In the genomic region with DNA sequence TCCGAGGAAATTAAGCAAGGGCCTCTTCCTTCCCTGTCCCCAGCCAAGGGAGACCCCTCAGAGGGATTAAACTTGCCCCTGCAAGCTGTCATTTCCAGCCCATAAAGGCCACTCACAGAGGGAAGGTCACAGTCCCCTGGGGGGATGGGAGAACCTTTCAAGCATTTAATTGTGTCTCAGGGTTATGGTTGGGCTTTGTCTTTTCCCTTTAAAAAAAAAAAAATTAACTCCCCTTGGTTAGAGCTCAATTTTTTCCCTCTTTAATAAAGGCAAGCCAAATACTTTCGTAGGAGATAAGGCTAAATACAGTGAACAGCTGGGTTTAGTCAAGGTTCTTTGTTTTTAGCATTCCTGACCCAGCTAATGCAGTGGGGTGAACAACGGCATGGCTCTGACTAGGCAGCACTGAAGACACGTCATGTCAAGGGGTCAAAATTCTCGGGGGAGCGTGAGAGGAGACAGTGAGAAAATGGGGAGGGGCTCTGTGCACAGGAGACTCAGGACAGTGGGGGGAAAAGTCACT, we compare ENCODE assay signal across 10 cellular contexts. TPM values are rescaled to one million over a fixed set of nuclear protein-coding genes. Genes with fewer than 3 reads are reported as not detected.
A peak's percentile ranks its signal among the peaks of the same experiment; 100 is the strongest.
DNase-seq lines count a peak whose midpoint lies in the region; TF ChIP-seq lines count a peak whose summit lies in the region.
"Had no signal": no experiment of that assay in that cellular context is flagged by ENCODE, and none has a peak within 500 bp of the region (broad histone marks: within the 10 kb centered on the region; RNA-seq: fewer than 3 reads in every experiment).

No MANE protein-coding gene starts in this region.

- H3K36me3 ChIP-seq in esophagus (ENCODE audit: control insufficient read depth in 2 of 2, insufficient read depth in 2 of 2, low read length in 1 of 2) (peaks cover under 1 to 11% of the 10 kb centered on the region in 2 donors), uterus (no peaks in the 10 kb centered on the region)

- no peak overlapping the region for H3K4me3 Mint-ChIP-seq in activated CD4-positive, alpha-beta T cell treated with anti-CD3 and anti-CD28 coated beads, Interleukin-2, amount 10 ng/mL, durations not matched to agents 7 days and 5 days
- peak overlapping the region; percentile 37 for H3K4me3 Mint-ChIP-seq in mesothelial cell of epicardium
- H3K4me3 Mint-ChIP-seq: activated naive CD4-positive, alpha-beta T cell treated with anti-CD3 and anti-CD28 coated beads for 36 hours had no signal

- H3K4me1 Mint-ChIP-seq in activated CD4-positive, alpha-beta T cell treated with anti-CD3 and anti-CD28 coated beads, Interleukin-2, amount 10 ng/mL, durations not matched to agents 7 days and 5 days = peaks cover 12% of the 10 kb centered on the region
- peaks cover 52% of the 10 kb centered on the region for H3K4me1 Mint-ChIP-seq in mesothelial cell of epicardium

- no peaks in the 10 kb centered on the region for H3K9me3 Mint-ChIP-seq in activated CD4-positive, alpha-beta T cell treated with anti-CD3 and anti-CD28 coated beads, Interleukin-2, amount 10 ng/mL, durations not matched to agents 7 days and 5 days
- H3K9me3 Mint-ChIP-seq in mesothelial cell of epicardium = no peaks in the 10 kb centered on the region
- H3K9me3 Mint-ChIP-seq: activated naive CD4-positive, alpha-beta T cell treated with anti-CD3 and anti-CD28 coated beads for 36 hours had no signal

- H3K27ac ChIP-seq in esophagus (ENCODE audit: low read depth in 2 of 2, low read length in 1 of 2) (peak overlapping the region; percentile 56 to 84), uterus (peak overlapping the region; percentile 76 to 79)

- intact Hi-C loops in uterus (cut with DNase I; ENCODE audit: low total_unique reads) = no loop called here

- DNase-seq in activated CD4-positive, alpha-beta T cell treated with anti-CD3 and anti-CD28 coated beads, Interleukin-2, amount 10 ng/mL, durations not matched to agents 7 days and 5 days = no peak
- DNase-seq in activated CD4-positive, alpha-beta T cell treated with anti-CD3 and anti-CD28 coated beads for 1 hour = no peak
- DNase-seq in mesothelial cell of epicardium (ENCODE audit: low spot score in 2 of 2, unreplicated experiment in 2 of 2) (no peak), uterus (no peak), GM13977 (ENCODE audit: low spot score) (no peak), ACHN (no peak)
- DNase-seq in NK-92 treated with Interleukin-12 subunit alpha and Interleukin-12 subunit beta, amount 100 ng/mL, for 24 hours (lab: John Stamatoyannopoulos, UW) = no peak
- DNase-seq: activated naive CD4-positive, alpha-beta T cell treated with anti-CD3 and anti-CD28 coated beads for 36 hours; stimulated activated CD4-positive, alpha-beta T cell treated with anti-CD3 and anti-CD28 coated beads, Interleukin-2, amount 100 ng/mL, for 48 hours had no signal

- peak overlapping the region; percentile 43 for H3K27ac Mint-ChIP-seq in activated CD4-positive, alpha-beta T cell treated with anti-CD3 and anti-CD28 coated beads, Interleukin-2, amount 10 ng/mL, durations not matched to agents 7 days and 5 days
- H3K27ac Mint-ChIP-seq in mesothelial cell of epicardium = peak overlapping the region; percentile 98
- H3K27ac Mint-ChIP-seq: activated naive CD4-positive, alpha-beta T cell treated with anti-CD3 and anti-CD28 coated beads for 36 hours had no signal

- TF ChIP-seq CTCF in mesothelial cell of epicardium (IDR thresholded peaks at IDR 0.05; ENCODE audit: unreplicated experiment) (no peak), uterus (IDR thresholded peaks at IDR 0.05) (no peak), GM13977 (IDR thresholded peaks at IDR 0.05; ENCODE audit: extremely low read depth, insufficient read depth, missing control alignments) (no peak)

- H3K9me3 ChIP-seq in esophagus (ENCODE audit: control insufficient read depth in 2 of 2, insufficient read depth in 1 of 2, low read depth in 1 of 2, low read length in 1 of 2) = no peaks in the 10 kb centered on the region
- no peaks in the 10 kb centered on the region for H3K9me3 ChIP-seq in uterus

- CTCF ChIA-PET in activated CD4-positive, alpha-beta T cell treated with anti-CD3 and anti-CD28 coated beads, Interleukin-2, amount 10 ng/mL, durations not matched to agents 7 days and 5 days (lab: Charles Lee) = interaction anchor here (0.5 kb wide), 1 partner anchor 1747 kb away, joined by 4 read pairs; no protein-coding TSS in a partner anchor

- in situ Hi-C loops in GM13977 (cut with MboI; ENCODE audit: low pct_unique_long_range_greater_than_20kb, low sequenced_read_pairs, unreplicated experiment) = no loop called here
- in situ Hi-C loops in ACHN (cut with HindIII; ENCODE audit: low pct_ligation_motif_present, low pct_unique_long_range_greater_than_20kb, low sequenced_read_pairs) = no loop called here

- H3K36me3 Mint-ChIP-seq in activated CD4-positive, alpha-beta T cell treated with anti-CD3 and anti-CD28 coated beads, Interleukin-2, amount 10 ng/mL, durations not matched to agents 7 days and 5 days (ENCODE audit: low read depth) = peaks cover 44% of the 10 kb centered on the region
- peaks cover 44% of the 10 kb centered on the region for H3K36me3 Mint-ChIP-seq in mesothelial cell of epicardium

- 39 to 45% methylated on average over 6 of the region's 6 CpGs for WGBS in esophagus, 2 donors

- H3K4me1 ChIP-seq in esophagus (ENCODE audit: control insufficient read depth in 2 of 2, insufficient read depth in 2 of 2, low read length in 1 of 2) (peaks cover 0 to 5% of the 10 kb centered on the region in 2 donors), uterus (peaks cover 5 to 25% of the 10 kb centered on the region in 2 donors)

- H3K4me3 ChIP-seq in esophagus (ENCODE audit: low read depth in 1 of 2, low read length in 2 of 2) (no peak overlapping the region), uterus (no peak overlapping the region)

- TF ChIP-seq POLR2A in uterus (IDR thresholded peaks at IDR 0.05) = no peak

- H3K27me3 Mint-ChIP-seq in activated CD4-positive, alpha-beta T cell treated with anti-CD3 and anti-CD28 coated beads, Interleukin-2, amount 10 ng/mL, durations not matched to agents 7 days and 5 days = peaks cover 4% of the 10 kb centered on the region
- H3K27me3 Mint-ChIP-seq in mesothelial cell of epicardium (ENCODE audit: low read depth) = no peaks in the 10 kb centered on the region

- H3K27me3 ChIP-seq in esophagus (ENCODE audit: control insufficient read depth in 1 of 2, insufficient read depth in 2 of 2, low read length in 2 of 2) (no peaks in the 10 kb centered on the region), uterus (no peaks in the 10 kb centered on the region)

- POLR2A ChIA-PET in activated CD4-positive, alpha-beta T cell treated with anti-CD3 and anti-CD28 coated beads, Interleukin-2, amount 10 ng/mL, durations not matched to agents 7 days and 5 days (lab: Charles Lee) = no interaction called here

RNA-seq across cellular contexts. Expression of gene AXIN2, which starts 30.4 kb away (rescaled TPM):
- 10 to 100 TPM; 12.7 to 13.4 TPM for total RNA-seq in activated CD4-positive, alpha-beta T cell treated with anti-CD3 and anti-CD28 coated beads, Interleukin-2, amount 10 ng/mL, durations not matched to agents 7 days and 5 days
- polyA plus RNA-seq in esophagus = 1 to 10 TPM; 1.8 to 2.7 TPM
- total RNA-seq in mesothelial cell of epicardium (84.6 to 88.7 TPM (median 87.8 TPM) in 3 replicates), uterus (10 to 100 TPM in 3 of 4 donors, 1 to 10 TPM in 1; 8.2 to 65.1 (median 42.0) TPM)
